In genomic region chr10:124084693-124085092, GRCh38 we compare ENCODE assay signal across 2 cellular contexts.
TF ChIP-seq lines count a peak whose summit lies in the region.

No MANE protein-coding gene starts in this region.

TF ChIP-seq in HepG2, 621 proteins besides CTCF, POLR2A, EP300 and RAD21:
- peak; percentile 81 for TF ChIP-seq ZBTB33 (CRISPR knock-in tag; IDR thresholded peaks at IDR 0.05)
- TF ChIP-seq, protein P1, sequence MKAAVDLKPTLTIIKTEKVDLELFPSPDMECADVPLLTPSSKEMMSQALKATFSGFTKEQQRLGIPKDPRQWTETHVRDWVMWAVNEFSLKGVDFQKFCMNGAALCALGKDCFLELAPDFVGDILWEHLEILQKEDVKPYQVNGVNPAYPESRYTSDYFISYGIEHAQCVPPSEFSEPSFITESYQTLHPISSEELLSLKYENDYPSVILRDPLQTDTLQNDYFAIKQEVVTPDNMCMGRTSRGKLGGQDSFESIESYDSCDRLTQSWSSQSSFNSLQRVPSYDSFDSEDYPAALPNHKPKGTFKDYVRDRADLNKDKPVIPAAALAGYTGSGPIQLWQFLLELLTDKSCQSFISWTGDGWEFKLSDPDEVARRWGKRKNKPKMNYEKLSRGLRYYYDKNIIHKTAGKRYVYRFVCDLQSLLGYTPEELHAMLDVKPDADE (CRISPR knock-in tag; IDR thresholded peaks at IDR 0.05) = no peak

TF ChIP-seq in liver, 16 proteins besides CTCF, POLR2A, EP300 and RAD21:
- TF ChIP-seq, protein P2, sequence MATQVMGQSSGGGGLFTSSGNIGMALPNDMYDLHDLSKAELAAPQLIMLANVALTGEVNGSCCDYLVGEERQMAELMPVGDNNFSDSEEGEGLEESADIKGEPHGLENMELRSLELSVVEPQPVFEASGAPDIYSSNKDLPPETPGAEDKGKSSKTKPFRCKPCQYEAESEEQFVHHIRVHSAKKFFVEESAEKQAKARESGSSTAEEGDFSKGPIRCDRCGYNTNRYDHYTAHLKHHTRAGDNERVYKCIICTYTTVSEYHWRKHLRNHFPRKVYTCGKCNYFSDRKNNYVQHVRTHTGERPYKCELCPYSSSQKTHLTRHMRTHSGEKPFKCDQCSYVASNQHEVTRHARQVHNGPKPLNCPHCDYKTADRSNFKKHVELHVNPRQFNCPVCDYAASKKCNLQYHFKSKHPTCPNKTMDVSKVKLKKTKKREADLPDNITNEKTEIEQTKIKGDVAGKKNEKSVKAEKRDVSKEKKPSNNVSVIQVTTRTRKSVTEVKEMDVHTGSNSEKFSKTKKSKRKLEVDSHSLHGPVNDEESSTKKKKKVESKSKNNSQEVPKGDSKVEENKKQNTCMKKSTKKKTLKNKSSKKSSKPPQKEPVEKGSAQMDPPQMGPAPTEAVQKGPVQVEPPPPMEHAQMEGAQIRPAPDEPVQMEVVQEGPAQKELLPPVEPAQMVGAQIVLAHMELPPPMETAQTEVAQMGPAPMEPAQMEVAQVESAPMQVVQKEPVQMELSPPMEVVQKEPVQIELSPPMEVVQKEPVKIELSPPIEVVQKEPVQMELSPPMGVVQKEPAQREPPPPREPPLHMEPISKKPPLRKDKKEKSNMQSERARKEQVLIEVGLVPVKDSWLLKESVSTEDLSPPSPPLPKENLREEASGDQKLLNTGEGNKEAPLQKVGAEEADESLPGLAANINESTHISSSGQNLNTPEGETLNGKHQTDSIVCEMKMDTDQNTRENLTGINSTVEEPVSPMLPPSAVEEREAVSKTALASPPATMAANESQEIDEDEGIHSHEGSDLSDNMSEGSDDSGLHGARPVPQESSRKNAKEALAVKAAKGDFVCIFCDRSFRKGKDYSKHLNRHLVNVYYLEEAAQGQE (IDR thresholded peaks at IDR 0.05) = no peak
- TF ChIP-seq SP1 (IDR thresholded peaks at IDR 0.05) = no peak
- TF ChIP-seq HNF4G (IDR thresholded peaks at IDR 0.05) = no peak
- TF ChIP-seq MAX (IDR thresholded peaks at IDR 0.05) = no peak
- no peak for TF ChIP-seq TAF1 (conservative IDR thresholded peaks at IDR 0.05)
- no peak for TF ChIP-seq ATF3 (IDR thresholded peaks at IDR 0.05)
- no peak for TF ChIP-seq ZBTB33 (IDR thresholded peaks at IDR 0.05)
- no peak for TF ChIP-seq FOXA1 (IDR thresholded peaks at IDR 0.05)
- TF ChIP-seq GABPA (IDR thresholded peaks at IDR 0.05 in 1 of 2, conservative IDR thresholded peaks at IDR 0.05 in 1 of 2) = no peak
- no peak for TF ChIP-seq RXRA (IDR thresholded peaks at IDR 0.05)
- TF ChIP-seq HNF4A (conservative IDR thresholded peaks at IDR 0.05) = no peak
- no peak for TF ChIP-seq YY1 (IDR thresholded peaks at IDR 0.05)
- TF ChIP-seq NR2F2 (IDR thresholded peaks at IDR 0.05) = no peak
- TF ChIP-seq EGR1 (IDR thresholded peaks at IDR 0.05; ENCODE audit: low read depth in 2 of 2) = no peak
- no peak for TF ChIP-seq JUND (IDR thresholded peaks at IDR 0.05)
